27 cellular contexts compared by ENCODE assay signal in the genomic region with DNA sequence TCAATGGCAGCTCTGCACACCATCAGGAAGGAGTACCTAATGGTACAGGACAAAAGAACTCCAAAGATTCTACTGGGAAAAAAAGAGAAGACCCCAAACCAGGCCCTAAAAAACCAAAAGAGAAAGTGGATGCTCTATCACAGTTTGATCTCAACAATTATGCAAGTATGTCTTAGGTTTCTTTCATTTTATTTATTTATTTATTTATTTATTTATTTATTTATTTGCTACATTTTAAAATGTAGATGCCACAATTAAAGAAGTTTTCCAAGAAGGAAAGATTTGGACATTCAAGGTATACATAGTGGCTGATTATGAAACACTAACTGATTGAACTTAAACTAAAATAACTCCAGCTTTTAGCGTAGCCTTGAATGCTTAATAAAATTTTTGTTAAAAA.
"Had no signal": no experiment of that assay in that cellular context is flagged by ENCODE, and none has a peak within 500 bp of the region (broad histone marks: within the 10 kb centered on the region; RNA-seq: fewer than 3 reads in every experiment).

No MANE protein-coding gene starts in this region.

- DNase-seq: activated CD4-positive, alpha-beta T cell treated with anti-CD3 and anti-CD28 coated beads for 48 hours; activated CD4-positive, alpha-beta T cell treated with anti-CD3 and anti-CD28 coated beads, Interleukin-2, amount 50 U/mL, for 48 hours; activated CD4-positive, CD25-positive, alpha-beta regulatory T cell treated with anti-CD3 and anti-CD28 coated beads, Interleukin-2, amount 50 U/mL, for 72 hours; activated gamma-delta T cell; activated naive CD4-positive, alpha-beta T cell treated with anti-CD3 and anti-CD28 coated beads for 36 hours; activated T-cell treated with anti-CD3 and anti-CD28 coated beads for 4 hours; activated T-cell treated with anti-CD3 and anti-CD28 coated beads, Interleukin-2, amount 50 U/mL, for 48 hours; anterior cingulate cortex; cerebellar nuclear complex; MM.1S; NCI-H1105; NCI-H1436; NCI-H1694 treated with DMSO at 0.1 percent for 48 hours; NCI-H2029 treated with DMSO at 0.1 percent for 48 hours; NCI-H345; NCI-H510A; NCI-H526 treated with DMSO at 0.1 percent for 48 hours; NCI-H82; OCI-M1; RPMI8226; T-cell had no signal

- H3K27me3 Mint-ChIP-seq: activated naive CD8-positive, alpha-beta T cell; activated T-helper 17 cell treated with anti-CD3 and anti-CD28 coated beads, Interleukin-2, amount 50 U/mL, for 72 hours; T-cell had no signal

- ATAC-seq: activated T-helper 17 cell treated with anti-CD3 and anti-CD28 coated beads, Interleukin-2, amount 50 U/mL, for 72 hours; Panc1; Right ventricle myocardium inferior; T-cell; WTC11 had no signal

- H3K27ac Mint-ChIP-seq: activated naive CD4-positive, alpha-beta T cell treated with anti-CD3 and anti-CD28 coated beads for 36 hours; activated T-helper 17 cell treated with anti-CD3 and anti-CD28 coated beads, Interleukin-2, amount 50 U/mL, for 72 hours; T-cell; WTC11 had no signal

- H3K27ac ChIP-seq: SK-N-MC had no signal

- H3K4me3 Mint-ChIP-seq: activated naive CD4-positive, alpha-beta T cell treated with anti-CD3 and anti-CD28 coated beads for 36 hours; activated naive CD8-positive, alpha-beta T cell; activated T-helper 17 cell treated with anti-CD3 and anti-CD28 coated beads, Interleukin-2, amount 50 U/mL, for 72 hours; T-cell; WTC11 had no signal

- H3K4me3 ChIP-seq: SK-N-MC had no signal

- H3K9me3 Mint-ChIP-seq: activated naive CD4-positive, alpha-beta T cell treated with anti-CD3 and anti-CD28 coated beads for 36 hours; activated T-helper 17 cell treated with anti-CD3 and anti-CD28 coated beads, Interleukin-2, amount 50 U/mL, for 72 hours had no signal

- H3K4me1 Mint-ChIP-seq: activated T-helper 17 cell treated with anti-CD3 and anti-CD28 coated beads, Interleukin-2, amount 50 U/mL, for 72 hours; WTC11 had no signal
